ENCODE assay signal across 12 cellular contexts in genomic region chr4:174352405-174352804, GRCh38.
"Had no signal": no experiment of that assay in that cellular context is flagged by ENCODE, and none has a peak within 500 bp of the region (broad histone marks: within the 10 kb centered on the region; RNA-seq: fewer than 3 reads in every experiment).

No MANE protein-coding gene starts in this region.

- DNase-seq: activated CD4-positive, alpha-beta T cell treated with anti-CD3 and anti-CD28 coated beads for 36 hours; activated CD8-positive, alpha-beta memory T cell treated with anti-CD3 and anti-CD28 coated beads, Interleukin-2, amount 50 U/mL, for 48 hours; activated CD8-positive, alpha-beta T cell treated with anti-CD3 and anti-CD28 coated beads, Interleukin-2, amount 10 ng/mL, durations not matched to agents 7 days and 5 days; activated naive CD4-positive, alpha-beta T cell; left colon; mucosa of descending colon; natural killer cell; nucleus accumbens; right cardiac atrium; thyroid gland; uterus; WERI-Rb-1 had no signal
